8 cellular contexts compared by ENCODE assay signal in genomic region chr3:36969540-36970432, GRCh38. TPM values are rescaled to one million over a fixed set of nuclear protein-coding genes. Genes with fewer than 3 reads are reported as not detected.
A peak's percentile ranks its signal among the peaks of the same experiment; 100 is the strongest.
DNase-seq lines count a peak whose midpoint lies in the region; ATAC-seq and TF ChIP-seq lines count a peak whose summit lies in the region.

No MANE protein-coding gene starts in this region.

- H3K4me3 ChIP-seq in AG09309 (ENCODE audit: control insufficient read depth, low read depth, low read length) = no peak overlapping the region

- intact Hi-C loops in posterior vena cava (cut with DNase I) = no loop called here

- peaks cover 26% of the 10 kb centered on the region for H3K4me1 Mint-ChIP-seq in T-helper 1 cell treated with Interleukin-12 subunit alpha and Interleukin-12 subunit beta and Interleukin-4 antibody, amounts not matched to agents 30 μg/mL and 1 μg/mL, for 36 hours (ENCODE audit: low read depth)

- no peak for TF ChIP-seq CTCF in AG09309 (IDR thresholded peaks at IDR 0.05; ENCODE audit: control insufficient read depth, insufficient read depth, low read depth, low read length, missing control alignments)

- H3K27ac Mint-ChIP-seq in T-helper 1 cell treated with Interleukin-12 subunit alpha and Interleukin-12 subunit beta and Interleukin-4 antibody, amounts not matched to agents 30 μg/mL and 1 μg/mL, for 36 hours = peak overlapping the region; percentile 0

- H3K4me3 Mint-ChIP-seq in T-helper 1 cell treated with Interleukin-12 subunit alpha and Interleukin-12 subunit beta and Interleukin-4 antibody, amounts not matched to agents 30 μg/mL and 1 μg/mL, for 36 hours = peak overlapping the region; percentile 18

- H3K9me3 Mint-ChIP-seq in T-helper 1 cell treated with Interleukin-12 subunit alpha and Interleukin-12 subunit beta and Interleukin-4 antibody, amounts not matched to agents 30 μg/mL and 1 μg/mL, for 36 hours = no peaks in the 10 kb centered on the region

- H3K36me3 Mint-ChIP-seq in T-helper 1 cell treated with Interleukin-12 subunit alpha and Interleukin-12 subunit beta and Interleukin-4 antibody, amounts not matched to agents 30 μg/mL and 1 μg/mL, for 36 hours (ENCODE audit: low read depth) = peaks cover 14% of the 10 kb centered on the region

- DNase-seq in AG09309 (ENCODE audit: low read depth) (peak; percentile 16), NCI-H1436 treated with DMSO at 0.1 percent for 48 hours (lab: John Stamatoyannopoulos, UW) (peak; percentile 91), ecto neural progenitor cell (ENCODE audit: low spot score) (peak; percentile 78), mucosa of gallbladder (ENCODE audit: low spot score) (peak; percentile 16), posterior vena cava (ENCODE audit: low spot score) (no peak)

- ATAC-seq in GM18858 (IDR thresholded peaks at IDR 0.05; ENCODE audit: unreplicated experiment) = peak; percentile 100
- ATAC-seq in HG02938 (IDR thresholded peaks at IDR 0.05; ENCODE audit: unreplicated experiment) = peak; percentile 99

- H3K27me3 Mint-ChIP-seq in T-helper 1 cell treated with Interleukin-12 subunit alpha and Interleukin-12 subunit beta and Interleukin-4 antibody, amounts not matched to agents 30 μg/mL and 1 μg/mL, for 36 hours (ENCODE audit: low read depth) = no peaks in the 10 kb centered on the region

RNA-seq across cellular contexts. Expression of gene EPM2AIP1, which starts 23.1 kb away (rescaled TPM):
- 24.6 TPM for total RNA-seq in mucosa of gallbladder
- 10 to 100 TPM; 15.3 to 19.9 TPM for total RNA-seq in posterior vena cava

RNA-seq across cellular contexts. Expression of gene MLH1, which starts 23.5 kb away (rescaled TPM):
- total RNA-seq in mucosa of gallbladder (30.0 TPM), posterior vena cava (10 to 100 TPM; 24.2 to 26.9 TPM)

RNA-seq across cellular contexts. Expression of gene TRANK1, which starts 24.9 kb away (rescaled TPM):
- 44.2 TPM for total RNA-seq in mucosa of gallbladder
- 10 to 100 TPM; 13.9 to 23.5 TPM for total RNA-seq in posterior vena cava
